Comparison of ENCODE assay signal across 8 cellular contexts in the genomic region with DNA sequence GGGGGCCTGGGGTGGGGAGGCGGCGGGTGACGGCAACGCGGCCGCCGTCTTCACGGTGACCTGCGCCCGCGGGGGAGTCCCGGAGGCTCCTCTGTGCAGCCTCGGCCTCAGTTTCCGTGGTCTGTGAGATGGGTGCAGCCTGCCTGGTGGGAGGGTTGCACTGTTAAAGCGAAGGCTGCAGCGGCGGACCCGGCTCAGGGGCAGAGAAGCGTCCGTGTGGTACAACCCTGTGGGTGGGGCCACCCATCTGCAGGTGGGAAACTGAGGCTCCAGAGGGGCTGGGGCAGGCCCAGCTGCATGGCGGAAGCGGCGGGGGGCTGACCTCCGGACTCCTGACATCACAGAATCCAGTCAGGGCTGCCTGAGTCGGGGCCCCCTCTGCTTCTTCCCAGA. TPM values are rescaled to one million over a fixed set of nuclear protein-coding genes. Genes with fewer than 3 reads are reported as not detected.
DNase-seq lines count a peak whose midpoint lies in the region; ATAC-seq, FAIRE-seq and TF ChIP-seq lines count a peak whose summit lies in the region.

No MANE protein-coding gene starts in this region.

- POLR2A ChIA-PET in HCT116 (lab: Charles Lee) = no interaction called here
- POLR2A ChIA-PET in HepG2 (lab: Yijun Ruan, JAX) = no interaction called here

- no peaks in the 10 kb centered on the region for H3K27me3 ChIP-seq in HCT116 (ENCODE audit: insufficient read depth, low read length)
- H3K27me3 ChIP-seq in ascending aorta = no peaks in the 10 kb centered on the region
- H3K27me3 ChIP-seq in HepG2 (ENCODE audit: control insufficient read depth in 1 of 2, insufficient read depth in 2 of 2, low read length in 2 of 2) = no peaks in the 10 kb centered on the region
- H3K27me3 ChIP-seq in thoracic aorta (replicated peaks; ENCODE audit: insufficient read depth) = no peaks in the 10 kb centered on the region

- no peak overlapping the region for H3K27ac ChIP-seq in HCT116 (ENCODE audit: low read depth, low read length)
- peak overlapping the region; percentile 63 to 79 for H3K27ac ChIP-seq in ascending aorta
- H3K27ac ChIP-seq in HepG2 (ENCODE audit: extremely low read length, insufficient read depth, low read length) = no peak overlapping the region
- no peak overlapping the region for H3K27ac ChIP-seq in thoracic aorta

- in situ Hi-C loops in HepG2 (cut with HindIII; ENCODE audit: extremely low pct_ligation_motif_present, low pct_unique_long_range_greater_than_20kb) = no loop called here

- DNase-seq in HCT116 (ENCODE audit: low read depth, low spot score) = no peak
- DNase-seq in ascending aorta (ENCODE audit: low spot score in 2 of 2) = no peak
- no peak for DNase-seq in HepG2 (ENCODE audit: low spot score)
- DNase-seq in thoracic aorta (ENCODE audit: low spot score) = no peak
- no peak for DNase-seq in retina
- DNase-seq in NCI-H146 (lab: John Stamatoyannopoulos, UW) = no peak

- H4K20me1 ChIP-seq in HCT116 (ENCODE audit: insufficient read depth) (no peaks in the 10 kb centered on the region), HepG2 (ENCODE audit: insufficient read depth, low read length) (no peaks in the 10 kb centered on the region)

- no peak for FAIRE-seq in HepG2 (lab: Jason Lieb, UNC)

- no peaks in the 10 kb centered on the region for H3K9me2 ChIP-seq in HCT116 (ENCODE audit: insufficient read depth)

- RAD21 ChIA-PET in HCT116 (lab: Charles Lee; ENCODE audit: low non-redundant PET in 1 of 2, low total read pairs in 2 of 2, uncharacterized antibody in 2 of 2, unreplicated experiment in 2 of 2) = no interaction called here

- TF ChIP-seq EP300 in HepG2 (IDR thresholded peaks at IDR 0.05; ENCODE audit: low read depth in 2 of 2, low read length in 2 of 2) = no peak
- TF ChIP-seq EP300 in HepG2 (CRISPR knock-in tag; IDR thresholded peaks at IDR 0.05; ENCODE audit: borderline replicate concordance) = no peak

- no peak for TF ChIP-seq POLR2A in HCT116 (IDR thresholded peaks at IDR 0.05; ENCODE audit: borderline replicate concordance, extremely low read depth, insufficient read depth, insufficient read length)
- no peak for TF ChIP-seq POLR2A in HepG2 (IDR thresholded peaks at IDR 0.05; ENCODE audit: insufficient read depth in 1 of 2, low read depth in 2 of 2, low read length in 2 of 2)

- TF ChIP-seq RAD21 in HCT116 (IDR thresholded peaks at IDR 0.05; ENCODE audit: low read depth) (no peak), HepG2 (CRISPR knock-in tag; IDR thresholded peaks at IDR 0.05) (no peak)

- TF ChIP-seq CTCF in HCT116 (IDR thresholded peaks at IDR 0.05 in 2 of 3, conservative IDR thresholded peaks at IDR 0.05 in 1 of 3; ENCODE audit: borderline replicate concordance in 1 of 3, insufficient read depth in 1 of 3, low read depth in 2 of 3, low read length in 2 of 3) (no peak), ascending aorta (IDR thresholded peaks at IDR 0.05) (no peak), HepG2 (CRISPR knock-in tag; IDR thresholded peaks at IDR 0.05) (no peak), thoracic aorta (IDR thresholded peaks at IDR 0.05) (no peak)

- 82% methylated on average over 21 of the region's 25 CpGs for WGBS in HepG2 (ENCODE audit: low lambda C conversion rate)

- CTCF ChIA-PET in HCT116 (lab: Charles Lee) = no interaction called here
- CTCF ChIA-PET in HepG2 (lab: Yijun Ruan, JAX; ENCODE audit: low intra/inter-chr PET ratio, low total read pairs) = no interaction called here

- BruUV-seq in HCT116 (replicated peaks; lab: Mats Ljungman, UMichigan) = no TSS peak
- no TSS peak for BruUV-seq in HepG2 (replicated peaks; lab: Mats Ljungman, UMichigan)

- H3K4me3 ChIP-seq in HCT116 (replicated peaks in 1 of 2; ENCODE audit: low read depth in 1 of 2, low read length in 2 of 2) = peak overlapping the region; percentile 31 to 57
- H3K4me3 ChIP-seq in ascending aorta = peak overlapping the region; percentile 62 to 82
- peak overlapping the region in 2 of 3 experiments; percentile 16 to 23; a peak in 2 of 6 replicates for H3K4me3 ChIP-seq in HepG2 (replicated peaks in 1 of 3; ENCODE audit: insufficient read depth in 1 of 3, low read depth in 2 of 3, low read length in 3 of 3)
- H3K4me3 ChIP-seq in thoracic aorta = peak overlapping the region; percentile 80

- H3K79me2 ChIP-seq in HCT116 (ENCODE audit: insufficient read depth, low read length) = no peaks in the 10 kb centered on the region
- no peaks in the 10 kb centered on the region for H3K79me2 ChIP-seq in HepG2 (ENCODE audit: insufficient read depth, low read length)

- H3K4me2 ChIP-seq in HCT116 (ENCODE audit: low read length) = peak overlapping the region; percentile 73
- no peak overlapping the region for H3K4me2 ChIP-seq in HepG2 (ENCODE audit: low read depth, low read length)

- intact Hi-C loops in HCT116 (cut with micrococcal nuclease) (no loop called here), ascending aorta (cut with DNase I) (no loop called here), HepG2 (cut with micrococcal nuclease; ENCODE audit: unreplicated experiment) (no loop called here)

- ATAC-seq in HCT116 = no peak
- no peak for ATAC-seq in HepG2
- ATAC-seq in thoracic aorta (ENCODE audit: insufficient number of reproducible peaks, low FRiP score, low read depth) = no peak
- no peak for ATAC-seq in HG03469 (IDR thresholded peaks at IDR 0.05; ENCODE audit: unreplicated experiment)
- no peak for ATAC-seq in GM18873 (IDR thresholded peaks at IDR 0.05; ENCODE audit: low FRiP score, unreplicated experiment)

- H3K36me3 ChIP-seq in HCT116 (ENCODE audit: control insufficient read depth in 1 of 2, insufficient read depth in 2 of 2, low read length in 2 of 2) (no peaks in the 10 kb centered on the region), ascending aorta (peaks cover 0 to 5% of the 10 kb centered on the region in 2 donors), HepG2 (replicated peaks in 1 of 2; ENCODE audit: control insufficient read depth in 1 of 2, insufficient read depth in 2 of 2, low read length in 2 of 2) (no peaks in the 10 kb centered on the region; a peak in 1 of 5 replicates), thoracic aorta (no peaks in the 10 kb centered on the region)

- H3K4me1 ChIP-seq in HCT116 (ENCODE audit: control insufficient read depth in 1 of 2, insufficient read depth in 2 of 2, low read length in 2 of 2) (peaks cover 2 to 18% of the 10 kb centered on the region in 2 experiments; a peak in 3 of 4 replicates), ascending aorta (peaks cover 6 to 13% of the 10 kb centered on the region in 2 donors), HepG2 (ENCODE audit: insufficient read depth, low read length) (0 out of 2 replicates have a peak, but pooled peaks cover 7% of the 10 kb centered on the region), thoracic aorta (ENCODE audit: control insufficient read depth in 1 of 2, low read depth in 2 of 2) (peaks cover 4 to 8% of the 10 kb centered on the region in 2 donors)

- H2AFZ ChIP-seq in HCT116 (ENCODE audit: low read depth, low read length, poor library complexity, severe bottlenecking) (no peak overlapping the region), HepG2 (ENCODE audit: low read length) (no peak overlapping the region)

- H3K9me3 ChIP-seq in HCT116 (ENCODE audit: control insufficient read depth in 1 of 2, insufficient read depth in 1 of 2, low read depth in 1 of 2, low read length in 2 of 2) = no peaks in the 10 kb centered on the region
- no peaks in the 10 kb centered on the region for H3K9me3 ChIP-seq in ascending aorta
- no peaks in the 10 kb centered on the region for H3K9me3 ChIP-seq in HepG2 (ENCODE audit: low read length)
- H3K9me3 ChIP-seq in thoracic aorta = no peaks in the 10 kb centered on the region

- H3K9ac ChIP-seq in HCT116 (ENCODE audit: low read length) (peak overlapping the region; percentile 57), HepG2 (ENCODE audit: insufficient read depth, low read depth, low read length) (no peak overlapping the region)

RNA-seq across cellular contexts. Expression of gene FGF22, which starts 0.5 kb away (rescaled TPM):
- total RNA-seq in HCT116 (2021; ENCODE audit: unreplicated experiment) (1.5 TPM), ascending aorta (not detected), HepG2 (2016; rRNA removed; fragmentation: Illumina TruSeq; extraction: Trizol) (0.24 TPM in 1 of 2 replicates, not detected in the other), thoracic aorta (under 1 TPM; 0.27 to 0.56 TPM)
- 0.35 and 0.39 TPM in 2 replicates for polyA plus RNA-seq in HCT116 (2012)
- not detected in 2 replicates for total RNA-seq in HepG2 (2016; cell fraction: cytosol; rRNA removed; fragmentation: Illumina TruSeq; extraction: Trizol; ENCODE audit: low read depth)
- 0.09 TPM in 1 of 2 replicates, not detected in the other for total RNA-seq in HepG2 (2016; cell fraction: insoluble cytoplasmic fraction; rRNA removed; fragmentation: Illumina TruSeq; extraction: Trizol)
- 0.17 and 0.19 TPM in 2 replicates for total RNA-seq in HepG2 (2016; cell fraction: membrane; rRNA removed; fragmentation: Illumina TruSeq; extraction: Trizol)
- not detected in 2 replicates for total RNA-seq in HepG2 (2016; cell fraction: nucleus; rRNA removed; fragmentation: Illumina TruSeq; extraction: Trizol)
- polyA plus RNA-seq in HepG2 (2011; rRNA removed) = 0.07 TPM in 1 of 2 replicates, not detected in the other
- polyA plus RNA-seq in HepG2 (2011; cell fraction: cytosol; rRNA removed) = not detected in 2 replicates
- polyA plus RNA-seq in HepG2 (2011; cell fraction: nucleus; rRNA removed) = not detected in 2 replicates
- 0.09 and 0.27 TPM in 2 replicates for polyA plus RNA-seq in HepG2 (2012)
- polyA plus RNA-seq in HepG2 (2016; cell fraction: cytosol; fragmentation: Illumina TruSeq; extraction: Trizol; ENCODE audit: low read depth) = 0.08 and 0.16 TPM in 2 replicates
- not detected in 2 replicates for polyA plus RNA-seq in HepG2 (2016; cell fraction: insoluble cytoplasmic fraction; fragmentation: Illumina TruSeq; extraction: Trizol; ENCODE audit: low read depth)
- polyA plus RNA-seq in HepG2 (2016; cell fraction: membrane; fragmentation: Illumina TruSeq; extraction: Trizol; ENCODE audit: low read depth) = 0.13 TPM in 1 of 2 replicates, not detected in the other
- 0.33 TPM in 1 of 2 replicates, not detected in the other for polyA plus RNA-seq in HepG2 (2016; cell fraction: nucleus; fragmentation: Illumina TruSeq; extraction: Trizol; ENCODE audit: insufficient read depth, low read depth)
- not detected in 2 replicates for polyA minus RNA-seq in HepG2 (2011; rRNA and poly(A)+ RNA removed; ENCODE audit: low replicate concordance)
- not detected in 2 replicates for polyA minus RNA-seq in HepG2 (2011; cell fraction: cytosol; rRNA and poly(A)+ RNA removed)
- polyA minus RNA-seq in HepG2 (2011; cell fraction: nucleus; rRNA and poly(A)+ RNA removed) = not detected in 2 replicates

RNA-seq across cellular contexts. Expression of gene POLRMT, which starts 6.8 kb away (rescaled TPM):
- total RNA-seq in HCT116 (2021; ENCODE audit: unreplicated experiment) = 138 TPM
- polyA plus RNA-seq in HCT116 (2012) = 175 and 185 TPM in 2 replicates
- 26.8 TPM for total RNA-seq in ascending aorta
- 52.5 and 78.0 TPM in 2 replicates for total RNA-seq in HepG2 (2016; rRNA removed; fragmentation: Illumina TruSeq; extraction: Trizol)
- total RNA-seq in HepG2 (2016; cell fraction: cytosol; rRNA removed; fragmentation: Illumina TruSeq; extraction: Trizol; ENCODE audit: low read depth) = 14.6 and 16.3 TPM in 2 replicates
- total RNA-seq in HepG2 (2016; cell fraction: insoluble cytoplasmic fraction; rRNA removed; fragmentation: Illumina TruSeq; extraction: Trizol) = 49.1 and 82.6 TPM in 2 replicates
- 30.6 and 32.9 TPM in 2 replicates for total RNA-seq in HepG2 (2016; cell fraction: membrane; rRNA removed; fragmentation: Illumina TruSeq; extraction: Trizol)
- 53.4 and 70.1 TPM in 2 replicates for total RNA-seq in HepG2 (2016; cell fraction: nucleus; rRNA removed; fragmentation: Illumina TruSeq; extraction: Trizol)
- polyA plus RNA-seq in HepG2 (2011; rRNA removed) = 101 and 114 TPM in 2 replicates
- polyA plus RNA-seq in HepG2 (2011; cell fraction: cytosol; rRNA removed) = 20.8 and 36.5 TPM in 2 replicates
- polyA plus RNA-seq in HepG2 (2011; cell fraction: nucleus; rRNA removed) = 255 and 333 TPM in 2 replicates
- polyA plus RNA-seq in HepG2 (2012) = 52.2 and 65.7 TPM in 2 replicates
- polyA plus RNA-seq in HepG2 (2016; cell fraction: cytosol; fragmentation: Illumina TruSeq; extraction: Trizol; ENCODE audit: low read depth) = 16.5 and 17.7 TPM in 2 replicates
- 70.9 and 71.7 TPM in 2 replicates for polyA plus RNA-seq in HepG2 (2016; cell fraction: insoluble cytoplasmic fraction; fragmentation: Illumina TruSeq; extraction: Trizol; ENCODE audit: low read depth)
- polyA plus RNA-seq in HepG2 (2016; cell fraction: membrane; fragmentation: Illumina TruSeq; extraction: Trizol; ENCODE audit: low read depth) = 34.9 and 37.3 TPM in 2 replicates
- 138 and 146 TPM in 2 replicates for polyA plus RNA-seq in HepG2 (2016; cell fraction: nucleus; fragmentation: Illumina TruSeq; extraction: Trizol; ENCODE audit: insufficient read depth, low read depth)
- polyA minus RNA-seq in HepG2 (2011; rRNA and poly(A)+ RNA removed; ENCODE audit: low replicate concordance) = 247 and 377 TPM in 2 replicates
- 67.1 and 69.6 TPM in 2 replicates for polyA minus RNA-seq in HepG2 (2011; cell fraction: cytosol; rRNA and poly(A)+ RNA removed)
- 37.9 and 42.3 TPM in 2 replicates for polyA minus RNA-seq in HepG2 (2011; cell fraction: nucleus; rRNA and poly(A)+ RNA removed)
- 10 to 100 TPM; 23.8 to 30.9 TPM for total RNA-seq in thoracic aorta

RNA-seq across cellular contexts. Expression of gene RNF126, which starts 22.9 kb away (rescaled TPM):
- total RNA-seq in HCT116 (2021; ENCODE audit: unreplicated experiment) = 93.8 TPM
- polyA plus RNA-seq in HCT116 (2012) = 87.9 and 89.0 TPM in 2 replicates
- total RNA-seq in ascending aorta = 39.0 TPM
- total RNA-seq in HepG2 (2016; rRNA removed; fragmentation: Illumina TruSeq; extraction: Trizol) = 18.5 and 34.0 TPM in 2 replicates
- 60.7 and 62.9 TPM in 2 replicates for total RNA-seq in HepG2 (2016; cell fraction: cytosol; rRNA removed; fragmentation: Illumina TruSeq; extraction: Trizol; ENCODE audit: low read depth)
- 14.0 and 32.5 TPM in 2 replicates for total RNA-seq in HepG2 (2016; cell fraction: insoluble cytoplasmic fraction; rRNA removed; fragmentation: Illumina TruSeq; extraction: Trizol)
- 51.8 and 70.5 TPM in 2 replicates for total RNA-seq in HepG2 (2016; cell fraction: membrane; rRNA removed; fragmentation: Illumina TruSeq; extraction: Trizol)
- 20.4 and 26.7 TPM in 2 replicates for total RNA-seq in HepG2 (2016; cell fraction: nucleus; rRNA removed; fragmentation: Illumina TruSeq; extraction: Trizol)
- 23.2 and 24.6 TPM in 2 replicates for polyA plus RNA-seq in HepG2 (2011; rRNA removed)
- polyA plus RNA-seq in HepG2 (2011; cell fraction: cytosol; rRNA removed) = 21.4 and 33.6 TPM in 2 replicates
- 96.9 and 98.7 TPM in 2 replicates for polyA plus RNA-seq in HepG2 (2011; cell fraction: nucleus; rRNA removed)
- polyA plus RNA-seq in HepG2 (2012) = 47.4 and 51.2 TPM in 2 replicates
- 83.7 and 90.8 TPM in 2 replicates for polyA plus RNA-seq in HepG2 (2016; cell fraction: cytosol; fragmentation: Illumina TruSeq; extraction: Trizol; ENCODE audit: low read depth)
- polyA plus RNA-seq in HepG2 (2016; cell fraction: insoluble cytoplasmic fraction; fragmentation: Illumina TruSeq; extraction: Trizol; ENCODE audit: low read depth) = 29.9 and 39.9 TPM in 2 replicates
- polyA plus RNA-seq in HepG2 (2016; cell fraction: membrane; fragmentation: Illumina TruSeq; extraction: Trizol; ENCODE audit: low read depth) = 79.7 and 88.6 TPM in 2 replicates
- polyA plus RNA-seq in HepG2 (2016; cell fraction: nucleus; fragmentation: Illumina TruSeq; extraction: Trizol; ENCODE audit: insufficient read depth, low read depth) = 75.9 and 77.0 TPM in 2 replicates
- 10.7 and 26.6 TPM in 2 replicates for polyA minus RNA-seq in HepG2 (2011; rRNA and poly(A)+ RNA removed; ENCODE audit: low replicate concordance)
- 18.3 and 21.9 TPM in 2 replicates for polyA minus RNA-seq in HepG2 (2011; cell fraction: cytosol; rRNA and poly(A)+ RNA removed)
- 28.0 and 36.3 TPM in 2 replicates for polyA minus RNA-seq in HepG2 (2011; cell fraction: nucleus; rRNA and poly(A)+ RNA removed)
- total RNA-seq in thoracic aorta = 10 to 100 TPM; 47.8 to 61.9 TPM

RNA-seq across cellular contexts. Expression of gene FSTL3, which starts 36.0 kb away (rescaled TPM):
- 29.1 TPM for total RNA-seq in HCT116 (2021; ENCODE audit: unreplicated experiment)
- 25.7 and 26.1 TPM in 2 replicates for polyA plus RNA-seq in HCT116 (2012)
- 541 TPM for total RNA-seq in ascending aorta
- 5.8 and 13.5 TPM in 2 replicates for total RNA-seq in HepG2 (2016; rRNA removed; fragmentation: Illumina TruSeq; extraction: Trizol)
- total RNA-seq in HepG2 (2016; cell fraction: cytosol; rRNA removed; fragmentation: Illumina TruSeq; extraction: Trizol; ENCODE audit: low read depth) = 3.3 and 3.8 TPM in 2 replicates
- total RNA-seq in HepG2 (2016; cell fraction: insoluble cytoplasmic fraction; rRNA removed; fragmentation: Illumina TruSeq; extraction: Trizol) = 4.6 and 14.2 TPM in 2 replicates
- total RNA-seq in HepG2 (2016; cell fraction: membrane; rRNA removed; fragmentation: Illumina TruSeq; extraction: Trizol) = 7.0 and 8.2 TPM in 2 replicates
- 11.9 and 15.2 TPM in 2 replicates for total RNA-seq in HepG2 (2016; cell fraction: nucleus; rRNA removed; fragmentation: Illumina TruSeq; extraction: Trizol)
- polyA plus RNA-seq in HepG2 (2011; rRNA removed) = 15.6 and 30.9 TPM in 2 replicates
- 24.5 and 32.7 TPM in 2 replicates for polyA plus RNA-seq in HepG2 (2011; cell fraction: cytosol; rRNA removed)
- 151 and 166 TPM in 2 replicates for polyA plus RNA-seq in HepG2 (2011; cell fraction: nucleus; rRNA removed)
- 19.0 and 28.0 TPM in 2 replicates for polyA plus RNA-seq in HepG2 (2012)
- 3.1 and 4.0 TPM in 2 replicates for polyA plus RNA-seq in HepG2 (2016; cell fraction: cytosol; fragmentation: Illumina TruSeq; extraction: Trizol; ENCODE audit: low read depth)
- polyA plus RNA-seq in HepG2 (2016; cell fraction: insoluble cytoplasmic fraction; fragmentation: Illumina TruSeq; extraction: Trizol; ENCODE audit: low read depth) = 6.4 and 7.0 TPM in 2 replicates
- 5.8 and 6.2 TPM in 2 replicates for polyA plus RNA-seq in HepG2 (2016; cell fraction: membrane; fragmentation: Illumina TruSeq; extraction: Trizol; ENCODE audit: low read depth)
- 30.9 and 40.0 TPM in 2 replicates for polyA plus RNA-seq in HepG2 (2016; cell fraction: nucleus; fragmentation: Illumina TruSeq; extraction: Trizol; ENCODE audit: insufficient read depth, low read depth)
- polyA minus RNA-seq in HepG2 (2011; rRNA and poly(A)+ RNA removed; ENCODE audit: low replicate concordance) = 28.2 and 70.2 TPM in 2 replicates
- 10.6 and 21.0 TPM in 2 replicates for polyA minus RNA-seq in HepG2 (2011; cell fraction: cytosol; rRNA and poly(A)+ RNA removed)
- 6.8 and 7.9 TPM in 2 replicates for polyA minus RNA-seq in HepG2 (2011; cell fraction: nucleus; rRNA and poly(A)+ RNA removed)
- total RNA-seq in thoracic aorta = 100 to 1,000 TPM; 361 to 595 TPM

RNA-seq across cellular contexts. Expression of gene HCN2, which starts 50.5 kb away (rescaled TPM):
- total RNA-seq in HCT116 (2021; ENCODE audit: unreplicated experiment) (2.4 TPM), ascending aorta (not detected), HepG2 (2016; rRNA removed; fragmentation: Illumina TruSeq; extraction: Trizol) (not detected in 2 replicates), thoracic aorta (not detected)
- 2.3 TPM in 2 replicates for polyA plus RNA-seq in HCT116 (2012)
- total RNA-seq in HepG2 (2016; cell fraction: cytosol; rRNA removed; fragmentation: Illumina TruSeq; extraction: Trizol; ENCODE audit: low read depth) = not detected in 2 replicates
- total RNA-seq in HepG2 (2016; cell fraction: insoluble cytoplasmic fraction; rRNA removed; fragmentation: Illumina TruSeq; extraction: Trizol) = not detected in 2 replicates
- total RNA-seq in HepG2 (2016; cell fraction: membrane; rRNA removed; fragmentation: Illumina TruSeq; extraction: Trizol) = 0.03 TPM in 1 of 2 replicates, not detected in the other
- not detected in 2 replicates for total RNA-seq in HepG2 (2016; cell fraction: nucleus; rRNA removed; fragmentation: Illumina TruSeq; extraction: Trizol)
- polyA plus RNA-seq in HepG2 (2011; rRNA removed) = 0.01 and 0.05 TPM in 2 replicates
- polyA plus RNA-seq in HepG2 (2011; cell fraction: cytosol; rRNA removed) = 0.07 and 0.09 TPM in 2 replicates
- polyA plus RNA-seq in HepG2 (2011; cell fraction: nucleus; rRNA removed) = 0.19 and 0.24 TPM in 2 replicates
- polyA plus RNA-seq in HepG2 (2012) = 0.15 and 0.39 TPM in 2 replicates
- 0.07 TPM in 1 of 2 replicates, not detected in the other for polyA plus RNA-seq in HepG2 (2016; cell fraction: cytosol; fragmentation: Illumina TruSeq; extraction: Trizol; ENCODE audit: low read depth)
- polyA plus RNA-seq in HepG2 (2016; cell fraction: insoluble cytoplasmic fraction; fragmentation: Illumina TruSeq; extraction: Trizol; ENCODE audit: low read depth) = not detected in 2 replicates
- polyA plus RNA-seq in HepG2 (2016; cell fraction: membrane; fragmentation: Illumina TruSeq; extraction: Trizol; ENCODE audit: low read depth) = 0.05 TPM in 1 of 2 replicates, not detected in the other
- not detected in 2 replicates for polyA plus RNA-seq in HepG2 (2016; cell fraction: nucleus; fragmentation: Illumina TruSeq; extraction: Trizol; ENCODE audit: insufficient read depth, low read depth)
- polyA minus RNA-seq in HepG2 (2011; rRNA and poly(A)+ RNA removed; ENCODE audit: low replicate concordance) = 0.16 and 9.3 TPM in 2 replicates
- polyA minus RNA-seq in HepG2 (2011; cell fraction: cytosol; rRNA and poly(A)+ RNA removed) = not detected in 2 replicates
- not detected in 2 replicates for polyA minus RNA-seq in HepG2 (2011; cell fraction: nucleus; rRNA and poly(A)+ RNA removed)

Comparison
In these comparisons a context has a peak if more than half of its experiments do, and no peak if none do; other contexts are left out.
1. H3K27ac ChIP-seq: peak in ascending aorta (2 of 2); none in HCT116 (single experiment), HepG2 (single experiment) and thoracic aorta (0 of 2).
2. H3K4me3 ChIP-seq: peak in every context shown above with its lines; median percentile 80 in thoracic aorta; 72 in ascending aorta; 44 in HCT116; 20 in HepG2.
3. Of the 20 proteins assayed by ChIP-seq in both HepG2 and HCT116: peak only in HepG2: MAX; only in HCT116: none; in both: none; in neither: 19.